21 cellular contexts compared by ENCODE assay signal in the genomic region with DNA sequence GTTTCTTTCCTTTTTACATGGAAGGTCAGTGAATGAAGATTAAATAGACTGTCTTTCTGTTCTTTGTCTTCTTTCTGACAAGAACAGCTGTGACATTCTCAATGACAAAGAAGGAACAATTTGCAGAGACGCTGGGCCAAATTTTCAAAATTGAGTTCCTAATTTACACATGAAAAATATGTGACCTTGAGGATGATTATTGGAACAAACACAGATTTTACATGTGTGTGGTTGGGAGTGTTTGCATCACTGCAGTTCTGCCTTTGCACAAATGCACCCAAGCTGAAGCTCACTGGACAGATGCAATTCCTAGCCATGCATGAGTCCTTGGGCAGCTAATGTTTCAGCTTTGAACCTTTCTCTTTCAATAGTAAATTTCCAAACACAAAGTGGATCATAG.
"Had no signal": no experiment of that assay in that cellular context is flagged by ENCODE, and none has a peak within 500 bp of the region (broad histone marks: within the 10 kb centered on the region; RNA-seq: fewer than 3 reads in every experiment).

No MANE protein-coding gene starts in this region.

- H3K36me3 ChIP-seq: brain microvascular endothelial cell, stomach, transverse colon, vagina had no signal

- ATAC-seq: activated CD8-positive, alpha-beta memory T cell treated with anti-CD3 and anti-CD28 coated beads, Interleukin-2, amount 10 ng/mL, durations not matched to agents 7 days and 5 days; activated CD8-positive, alpha-beta T cell treated with anti-CD3 and anti-CD28 coated beads for 36 hours; activated naive CD8-positive, alpha-beta T cell treated with anti-CD3 and anti-CD28 coated beads, Interleukin-2, amount 50 U/mL, for 24 hours; mucosa of descending colon had no signal

- H3K27me3 ChIP-seq: brain microvascular endothelial cell, foreskin keratinocyte, stomach, transverse colon, vagina had no signal

- DNase-seq: activated CD4-positive, alpha-beta T cell treated with anti-CD3 and anti-CD28 coated beads for 48 hours; activated CD8-positive, alpha-beta memory T cell treated with anti-CD3 and anti-CD28 coated beads, Interleukin-2, amount 10 ng/mL, durations not matched to agents 7 days and 5 days; activated CD8-positive, alpha-beta T cell treated with anti-CD3 and anti-CD28 coated beads for 36 hours; activated effector memory CD4-positive, alpha-beta T cell treated with anti-CD3 and anti-CD28 coated beads, Interleukin-2, amount 50 U/mL, for 16 hours; activated naive CD4-positive, alpha-beta T cell treated with anti-CD3 and anti-CD28 coated beads, Interleukin-2, amount 50 U/mL, for 16 hours; activated naive CD8-positive, alpha-beta T cell treated with anti-CD3 and anti-CD28 coated beads, Interleukin-2, amount 50 U/mL, for 24 hours; activated T-cell treated with anti-CD3 and anti-CD28 coated beads for 4 hours; aorta; brain microvascular endothelial cell; central memory CD4-positive, alpha-beta T cell; effector memory CD4-positive, alpha-beta T cell; foreskin keratinocyte; hippocampal formation; mesendoderm; mucosa of descending colon; naive B cell; stimulated activated CD4-positive, alpha-beta T cell treated with anti-CD3 and anti-CD28 coated beads, Interleukin-2, amount 100 ng/mL, for 24 hours; stomach; transverse colon had no signal

- H3K4me3 ChIP-seq: mucosa of descending colon, stomach, transverse colon, vagina had no signal

- H3K27ac ChIP-seq: brain microvascular endothelial cell, foreskin keratinocyte, stomach, transverse colon had no signal

- H3K9me3 ChIP-seq: mucosa of descending colon, stomach, transverse colon, vagina had no signal

- H3K4me1 ChIP-seq: foreskin keratinocyte, transverse colon had no signal

- FAIRE-seq: colon had no signal
